In the genomic region with DNA sequence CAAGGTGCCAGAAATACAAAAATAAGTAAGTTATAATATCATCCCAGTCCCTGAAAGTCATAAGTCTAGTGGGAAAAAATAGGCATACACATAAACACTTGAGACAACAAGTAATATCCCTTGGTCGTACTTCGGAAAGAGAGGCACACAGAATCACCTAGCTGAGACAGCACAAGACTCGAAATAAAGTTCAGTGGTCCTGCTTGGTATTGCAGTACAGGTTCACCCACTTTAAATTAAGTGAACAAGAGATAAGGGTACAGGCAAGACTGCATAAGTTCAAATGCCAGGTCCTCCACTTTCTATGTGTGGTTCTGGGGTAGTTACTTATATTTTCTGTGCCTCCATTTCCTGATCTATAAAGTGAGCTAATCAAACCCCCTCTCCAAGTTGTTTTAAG, we compare ENCODE assay signal across 3 cellular contexts.
TF ChIP-seq lines count a peak whose summit lies in the region.

No MANE protein-coding gene starts in this region.

TF ChIP-seq in SK-N-SH treated with all-trans-retinoic acid at 6 μM for 48 hours, 23 proteins besides CTCF, POLR2A, EP300 and RAD21:
- no peak for TF ChIP-seq CSDC2 (CRISPR knock-in tag; IDR thresholded peaks at IDR 0.05)
- TF ChIP-seq, protein P1, sequence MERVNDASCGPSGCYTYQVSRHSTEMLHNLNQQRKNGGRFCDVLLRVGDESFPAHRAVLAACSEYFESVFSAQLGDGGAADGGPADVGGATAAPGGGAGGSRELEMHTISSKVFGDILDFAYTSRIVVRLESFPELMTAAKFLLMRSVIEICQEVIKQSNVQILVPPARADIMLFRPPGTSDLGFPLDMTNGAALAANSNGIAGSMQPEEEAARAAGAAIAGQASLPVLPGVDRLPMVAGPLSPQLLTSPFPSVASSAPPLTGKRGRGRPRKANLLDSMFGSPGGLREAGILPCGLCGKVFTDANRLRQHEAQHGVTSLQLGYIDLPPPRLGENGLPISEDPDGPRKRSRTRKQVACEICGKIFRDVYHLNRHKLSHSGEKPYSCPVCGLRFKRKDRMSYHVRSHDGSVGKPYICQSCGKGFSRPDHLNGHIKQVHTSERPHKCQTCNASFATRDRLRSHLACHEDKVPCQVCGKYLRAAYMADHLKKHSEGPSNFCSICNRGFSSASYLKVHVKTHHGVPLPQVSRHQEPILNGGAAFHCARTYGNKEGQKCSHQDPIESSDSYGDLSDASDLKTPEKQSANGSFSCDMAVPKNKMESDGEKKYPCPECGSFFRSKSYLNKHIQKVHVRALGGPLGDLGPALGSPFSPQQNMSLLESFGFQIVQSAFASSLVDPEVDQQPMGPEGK (CRISPR knock-in tag; IDR thresholded peaks at IDR 0.05; ENCODE audit: borderline replicate concordance): no peak
- TF ChIP-seq, protein P2, sequence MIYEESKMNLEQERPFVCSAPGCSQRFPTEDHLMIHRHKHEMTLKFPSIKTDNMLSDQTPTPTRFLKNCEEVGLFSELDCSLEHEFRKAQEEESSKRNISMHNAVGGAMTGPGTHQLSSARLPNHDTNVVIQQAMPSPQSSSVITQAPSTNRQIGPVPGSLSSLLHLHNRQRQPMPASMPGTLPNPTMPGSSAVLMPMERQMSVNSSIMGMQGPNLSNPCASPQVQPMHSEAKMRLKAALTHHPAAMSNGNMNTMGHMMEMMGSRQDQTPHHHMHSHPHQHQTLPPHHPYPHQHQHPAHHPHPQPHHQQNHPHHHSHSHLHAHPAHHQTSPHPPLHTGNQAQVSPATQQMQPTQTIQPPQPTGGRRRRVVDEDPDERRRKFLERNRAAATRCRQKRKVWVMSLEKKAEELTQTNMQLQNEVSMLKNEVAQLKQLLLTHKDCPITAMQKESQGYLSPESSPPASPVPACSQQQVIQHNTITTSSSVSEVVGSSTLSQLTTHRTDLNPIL (CRISPR knock-in tag; IDR thresholded peaks at IDR 0.05; ENCODE audit: low read depth): no peak

TF ChIP-seq in SK-N-SH, 30 proteins besides CTCF, POLR2A, EP300 and RAD21:
- no peak for TF ChIP-seq RXRA (IDR thresholded peaks at IDR 0.05; ENCODE audit: borderline replicate concordance, low read depth)
- TF ChIP-seq, protein P3, sequence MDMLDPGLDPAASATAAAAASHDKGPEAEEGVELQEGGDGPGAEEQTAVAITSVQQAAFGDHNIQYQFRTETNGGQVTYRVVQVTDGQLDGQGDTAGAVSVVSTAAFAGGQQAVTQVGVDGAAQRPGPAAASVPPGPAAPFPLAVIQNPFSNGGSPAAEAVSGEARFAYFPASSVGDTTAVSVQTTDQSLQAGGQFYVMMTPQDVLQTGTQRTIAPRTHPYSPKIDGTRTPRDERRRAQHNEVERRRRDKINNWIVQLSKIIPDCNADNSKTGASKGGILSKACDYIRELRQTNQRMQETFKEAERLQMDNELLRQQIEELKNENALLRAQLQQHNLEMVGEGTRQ (IDR thresholded peaks at IDR 0.05; ENCODE audit: borderline replicate concordance, low read depth, low read length): no peak
- no peak for TF ChIP-seq NFIC (IDR thresholded peaks at IDR 0.05; ENCODE audit: borderline replicate concordance)
- TF ChIP-seq MXI1 (IDR thresholded peaks at IDR 0.05; ENCODE audit: low read depth, low read length): no peak
- TF ChIP-seq, protein P4, sequence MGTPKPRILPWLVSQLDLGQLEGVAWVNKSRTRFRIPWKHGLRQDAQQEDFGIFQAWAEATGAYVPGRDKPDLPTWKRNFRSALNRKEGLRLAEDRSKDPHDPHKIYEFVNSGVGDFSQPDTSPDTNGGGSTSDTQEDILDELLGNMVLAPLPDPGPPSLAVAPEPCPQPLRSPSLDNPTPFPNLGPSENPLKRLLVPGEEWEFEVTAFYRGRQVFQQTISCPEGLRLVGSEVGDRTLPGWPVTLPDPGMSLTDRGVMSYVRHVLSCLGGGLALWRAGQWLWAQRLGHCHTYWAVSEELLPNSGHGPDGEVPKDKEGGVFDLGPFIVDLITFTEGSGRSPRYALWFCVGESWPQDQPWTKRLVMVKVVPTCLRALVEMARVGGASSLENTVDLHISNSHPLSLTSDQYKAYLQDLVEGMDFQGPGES (IDR thresholded peaks at IDR 0.05; ENCODE audit: low read depth, low read length): no peak
- no peak for TF ChIP-seq RCOR1 (IDR thresholded peaks at IDR 0.05; ENCODE audit: low read length)
- TF ChIP-seq TCF12 (IDR thresholded peaks at IDR 0.05): no peak
- no peak for TF ChIP-seq GABPA (IDR thresholded peaks at IDR 0.05; ENCODE audit: low read depth)
- TF ChIP-seq EZH2phosphoT487 (IDR thresholded peaks at IDR 0.05; ENCODE audit: borderline replicate concordance, low read depth): no peak
- TF ChIP-seq FOSL2 (IDR thresholded peaks at IDR 0.05; ENCODE audit: borderline replicate concordance, low read depth): no peak
- TF ChIP-seq, protein P5, sequence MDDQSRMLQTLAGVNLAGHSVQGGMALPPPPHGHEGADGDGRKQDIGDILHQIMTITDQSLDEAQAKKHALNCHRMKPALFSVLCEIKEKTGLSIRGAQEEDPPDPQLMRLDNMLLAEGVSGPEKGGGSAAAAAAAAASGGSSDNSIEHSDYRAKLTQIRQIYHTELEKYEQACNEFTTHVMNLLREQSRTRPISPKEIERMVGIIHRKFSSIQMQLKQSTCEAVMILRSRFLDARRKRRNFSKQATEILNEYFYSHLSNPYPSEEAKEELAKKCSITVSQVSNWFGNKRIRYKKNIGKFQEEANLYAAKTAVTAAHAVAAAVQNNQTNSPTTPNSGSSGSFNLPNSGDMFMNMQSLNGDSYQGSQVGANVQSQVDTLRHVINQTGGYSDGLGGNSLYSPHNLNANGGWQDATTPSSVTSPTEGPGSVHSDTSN (IDR thresholded peaks at IDR 0.05): no peak
- TF ChIP-seq FOXJ3 (CRISPR knock-in tag; IDR thresholded peaks at IDR 0.05): no peak
- no peak for TF ChIP-seq TEAD4 (IDR thresholded peaks at IDR 0.05; ENCODE audit: borderline replicate concordance, insufficient read depth)
- TF ChIP-seq, protein P6, sequence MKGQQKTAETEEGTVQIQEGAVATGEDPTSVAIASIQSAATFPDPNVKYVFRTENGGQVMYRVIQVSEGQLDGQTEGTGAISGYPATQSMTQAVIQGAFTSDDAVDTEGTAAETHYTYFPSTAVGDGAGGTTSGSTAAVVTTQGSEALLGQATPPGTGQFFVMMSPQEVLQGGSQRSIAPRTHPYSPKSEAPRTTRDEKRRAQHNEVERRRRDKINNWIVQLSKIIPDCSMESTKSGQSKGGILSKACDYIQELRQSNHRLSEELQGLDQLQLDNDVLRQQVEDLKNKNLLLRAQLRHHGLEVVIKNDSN (IDR thresholded peaks at IDR 0.05; ENCODE audit: borderline replicate concordance, low read depth): no peak
- TF ChIP-seq TAF1 (IDR thresholded peaks at IDR 0.05; ENCODE audit: borderline replicate concordance, low read depth, low read length): no peak
- TF ChIP-seq CHD2 (IDR thresholded peaks at IDR 0.05; ENCODE audit: low read length, partially characterized antibody): no peak
- TF ChIP-seq ELF1 (IDR thresholded peaks at IDR 0.05): no peak
- TF ChIP-seq, protein P7, sequence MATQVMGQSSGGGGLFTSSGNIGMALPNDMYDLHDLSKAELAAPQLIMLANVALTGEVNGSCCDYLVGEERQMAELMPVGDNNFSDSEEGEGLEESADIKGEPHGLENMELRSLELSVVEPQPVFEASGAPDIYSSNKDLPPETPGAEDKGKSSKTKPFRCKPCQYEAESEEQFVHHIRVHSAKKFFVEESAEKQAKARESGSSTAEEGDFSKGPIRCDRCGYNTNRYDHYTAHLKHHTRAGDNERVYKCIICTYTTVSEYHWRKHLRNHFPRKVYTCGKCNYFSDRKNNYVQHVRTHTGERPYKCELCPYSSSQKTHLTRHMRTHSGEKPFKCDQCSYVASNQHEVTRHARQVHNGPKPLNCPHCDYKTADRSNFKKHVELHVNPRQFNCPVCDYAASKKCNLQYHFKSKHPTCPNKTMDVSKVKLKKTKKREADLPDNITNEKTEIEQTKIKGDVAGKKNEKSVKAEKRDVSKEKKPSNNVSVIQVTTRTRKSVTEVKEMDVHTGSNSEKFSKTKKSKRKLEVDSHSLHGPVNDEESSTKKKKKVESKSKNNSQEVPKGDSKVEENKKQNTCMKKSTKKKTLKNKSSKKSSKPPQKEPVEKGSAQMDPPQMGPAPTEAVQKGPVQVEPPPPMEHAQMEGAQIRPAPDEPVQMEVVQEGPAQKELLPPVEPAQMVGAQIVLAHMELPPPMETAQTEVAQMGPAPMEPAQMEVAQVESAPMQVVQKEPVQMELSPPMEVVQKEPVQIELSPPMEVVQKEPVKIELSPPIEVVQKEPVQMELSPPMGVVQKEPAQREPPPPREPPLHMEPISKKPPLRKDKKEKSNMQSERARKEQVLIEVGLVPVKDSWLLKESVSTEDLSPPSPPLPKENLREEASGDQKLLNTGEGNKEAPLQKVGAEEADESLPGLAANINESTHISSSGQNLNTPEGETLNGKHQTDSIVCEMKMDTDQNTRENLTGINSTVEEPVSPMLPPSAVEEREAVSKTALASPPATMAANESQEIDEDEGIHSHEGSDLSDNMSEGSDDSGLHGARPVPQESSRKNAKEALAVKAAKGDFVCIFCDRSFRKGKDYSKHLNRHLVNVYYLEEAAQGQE (IDR thresholded peaks at IDR 0.05; ENCODE audit: low read depth, low read length): no peak
- no peak for TF ChIP-seq MEF2A (IDR thresholded peaks at IDR 0.05; ENCODE audit: borderline replicate concordance, low read depth)

TF ChIP-seq in H1, 55 proteins besides CTCF, POLR2A, EP300 and RAD21:
- TF ChIP-seq RXRA (IDR thresholded peaks at IDR 0.05; ENCODE audit: insufficient read depth, low read depth, low read length): no peak
TF ChIP-seq in H1: peak in this region for 0.
